21 cellular contexts compared by ENCODE assay signal in genomic region chr5:9112520-9113291, GRCh38.
A peak's percentile ranks its signal among the peaks of the same experiment; 100 is the strongest.
DNase-seq lines count a peak whose midpoint lies in the region; ATAC-seq and TF ChIP-seq lines count a peak whose summit lies in the region.
"Had no signal": no experiment of that assay in that cellular context is flagged by ENCODE, and none has a peak within 500 bp of the region (broad histone marks: within the 10 kb centered on the region; RNA-seq: fewer than 3 reads in every experiment).

No MANE protein-coding gene starts in this region.

- no peak for TF ChIP-seq RAD21 in IMR-90 (IDR thresholded peaks at IDR 0.05; ENCODE audit: low read length)

- in situ Hi-C loops in IMR-90 (cut with MboI; ENCODE audit: low sequenced_read_pairs) (no loop called here), astrocyte of the spinal cord (cut with HindIII; ENCODE audit: low sequenced_read_pairs) (no loop called here), GM13976 (cut with MboI; ENCODE audit: low sequenced_read_pairs, unreplicated experiment) (no loop called here)

- H4K5ac ChIP-seq in IMR-90 (ENCODE audit: low read depth, low read length): no peak overlapping the region

- TF ChIP-seq CTCF in IMR-90 (conservative IDR thresholded peaks at IDR 0.05; ENCODE audit: low read depth, low read length) (no peak), astrocyte of the spinal cord (IDR thresholded peaks at IDR 0.05; ENCODE audit: low read depth, low read length) (no peak), fibroblast of pulmonary artery (IDR thresholded peaks at IDR 0.05; ENCODE audit: low read length, missing control alignments) (no peak), GM13976 (IDR thresholded peaks at IDR 0.05; ENCODE audit: borderline replicate concordance, control extremely low read depth, extremely low read depth, insufficient read depth, missing control alignments) (no peak)

- H3K14ac ChIP-seq in IMR-90 (replicated peaks; ENCODE audit: low read depth, low read length): no peak overlapping the region; the same call in 1 of the 2 replicates
- no peak overlapping the region for H3K14ac ChIP-seq in neuronal stem cell (ENCODE audit: low read length)

- CTCF ChIA-PET in IMR-90 (lab: Yijun Ruan, JAX): no interaction called here

- no peak overlapping the region for H2BK12ac ChIP-seq in neuronal stem cell (ENCODE audit: low read length)

- TF ChIP-seq POLR2A in IMR-90 (IDR thresholded peaks at IDR 0.05; ENCODE audit: low read depth, low read length): no peak

- H2BK120ac ChIP-seq in IMR-90 (ENCODE audit: low read depth, low read length) (no peak overlapping the region), neuronal stem cell (ENCODE audit: low read depth, low read length) (no peak overlapping the region)

- H4K8ac ChIP-seq in IMR-90 (ENCODE audit: low read depth in 2 of 2, low read length in 2 of 2) (no peak overlapping the region), neuronal stem cell (ENCODE audit: low read depth, low read length) (no peak overlapping the region)

- H3K18ac ChIP-seq in IMR-90 (ENCODE audit: low read depth, low read length): peak overlapping the region; percentile 59; the same call in 1 of the 2 replicates
- no peak overlapping the region for H3K18ac ChIP-seq in neuronal stem cell (ENCODE audit: low read length)

- no peak overlapping the region for H2AK5ac ChIP-seq in IMR-90 (ENCODE audit: low read depth, low read length)
- H2AK5ac ChIP-seq in neuronal stem cell (ENCODE audit: low read depth, low read length): no peak overlapping the region

- no TSS peak for BruUV-seq in IMR-90 (replicated peaks; lab: Mats Ljungman, UMichigan)

- H3K36me3 ChIP-seq in IMR-90 (ENCODE audit: control insufficient read depth, insufficient read depth, low read length) (peaks cover 7% of the 10 kb centered on the region), neuronal stem cell (replicated peaks in 1 of 2; ENCODE audit: control insufficient read depth in 2 of 2, insufficient read depth in 2 of 2, low read length in 2 of 2) (peaks cover 0 to 17% of the 10 kb centered on the region in 2 donors)
- H3K36me3 ChIP-seq: transverse colon had no signal

- no peak overlapping the region for H2AK9ac ChIP-seq in IMR-90 (replicated peaks; ENCODE audit: low read depth, low read length, poor library complexity)

- H3K4ac ChIP-seq in IMR-90 (ENCODE audit: low read depth, low read length): no peak overlapping the region
- H3K4ac ChIP-seq in neuronal stem cell (ENCODE audit: low read length): no peak overlapping the region

- peaks cover 6% of the 10 kb centered on the region for H3K9me1 ChIP-seq in IMR-90 (ENCODE audit: insufficient read depth, low read length)

- intact Hi-C loops in IMR-90 (cut with micrococcal nuclease): no loop called here

- DNase-seq in IMR-90 (peak; percentile 62), astrocyte of the spinal cord (ENCODE audit: low read depth, low spot score) (peak; percentile 35), fibroblast of pulmonary artery (ENCODE audit: low read depth) (peak; percentile 13), neuronal stem cell (ENCODE audit: low spot score) (no peak), GM13976 (ENCODE audit: low spot score) (no peak)
- no peak for DNase-seq in stimulated activated CD4-positive, alpha-beta T cell treated with anti-CD3 and anti-CD28 coated beads, Interleukin-15, amount 100 ng/mL, for 24 hours
- DNase-seq: activated CD4-positive, alpha-beta T cell treated with anti-CD3 and anti-CD28 coated beads, Interleukin-2, amount 10 ng/mL, durations not matched to agents 24 days and 14 days; activated naive CD4-positive, alpha-beta T cell treated with anti-CD3 and anti-CD28 coated beads, Interleukin-2, amount 10 ng/mL, durations not matched to agents 7 days and 5 days; activated T-cell treated with anti-CD3 and anti-CD28 coated beads, Interleukin-2, amount 50 U/mL, for 72 hours; amniotic stem cell; CD4-positive, CD25-positive, alpha-beta regulatory T cell; GDM1; hippocampal formation; NCI-H1105 treated with DMSO at 0.1 percent for 48 hours; NCI-H2029; NCI-H82; posterior cingulate gyrus; transverse colon had no signal

- H3K4me3 ChIP-seq in IMR-90 (ENCODE audit: insufficient read depth, low read depth, low read length) (no peak overlapping the region), astrocyte of the spinal cord (ENCODE audit: low read depth, low read length) (no peak overlapping the region), fibroblast of pulmonary artery (replicated peaks; ENCODE audit: low read depth, low read length) (no peak overlapping the region), neuronal stem cell (ENCODE audit: low read length in 2 of 2) (no peak overlapping the region)
- H3K4me3 ChIP-seq: transverse colon had no signal

- H2BK5ac ChIP-seq in IMR-90 (ENCODE audit: low read depth, low read length, poor library complexity, severe bottlenecking): no peak overlapping the region
- H2BK5ac ChIP-seq in neuronal stem cell (ENCODE audit: low read length): no peak overlapping the region

- POLR2A ChIA-PET in IMR-90 (lab: Charles Lee; ENCODE audit: unreplicated experiment): no interaction called here

- H2BK20ac ChIP-seq in IMR-90 (ENCODE audit: low read depth, low read length): no peak overlapping the region

- no peaks in the 10 kb centered on the region for H4K20me1 ChIP-seq in IMR-90 (ENCODE audit: insufficient read depth, low read length)

- H3K27me3 ChIP-seq in IMR-90 (ENCODE audit: control insufficient read depth, insufficient read depth, low read length) (no peaks in the 10 kb centered on the region), neuronal stem cell (ENCODE audit: control insufficient read depth in 3 of 3, insufficient read depth in 3 of 3, low read depth in 1 of 3, low read length in 3 of 3) (no peaks in the 10 kb centered on the region)
- H3K27me3 ChIP-seq: transverse colon had no signal

- H3K56ac ChIP-seq in IMR-90 (ENCODE audit: extremely low read depth, insufficient read depth, low read length): no peak overlapping the region

- ATAC-seq in IMR-90 (ENCODE audit: low read depth) (no peak), GM18907 (IDR thresholded peaks at IDR 0.05; ENCODE audit: unreplicated experiment) (no peak), GM18517 (IDR thresholded peaks at IDR 0.05; ENCODE audit: unreplicated experiment) (no peak)
- ATAC-seq: activated T-cell treated with anti-CD3 and anti-CD28 coated beads, Interleukin-2, amount 50 U/mL, for 72 hours had no signal

- H3K27ac ChIP-seq in IMR-90 (ENCODE audit: insufficient read depth, low read length): no peak overlapping the region
- H3K27ac ChIP-seq in neuronal stem cell (replicated peaks; ENCODE audit: low read length): peak overlapping the region; percentile 41
- H3K27ac ChIP-seq: transverse colon, VCaP had no signal

- H3K4me1 ChIP-seq in IMR-90 (ENCODE audit: control insufficient read depth, insufficient read depth, low read length): peaks cover 2% of the 10 kb centered on the region; the same call in 1 of the 2 replicates
- H3K4me1 ChIP-seq in neuronal stem cell (ENCODE audit: control insufficient read depth in 2 of 2, insufficient read depth in 1 of 2, low read depth in 1 of 2, low read length in 2 of 2): peaks cover 10 to 12% of the 10 kb centered on the region in 2 donors
- H3K4me1 ChIP-seq: transverse colon had no signal

- H3K9me3 ChIP-seq in IMR-90 (ENCODE audit: control insufficient read depth, insufficient read depth, low read length) (peaks cover 3% of the 10 kb centered on the region; the same call in 1 of the 2 replicates), neuronal stem cell (replicated peaks in 1 of 2; ENCODE audit: control insufficient read depth in 2 of 2, insufficient read depth in 1 of 2, low read depth in 1 of 2, low read length in 2 of 2) (peaks cover 11 to 16% of the 10 kb centered on the region in 2 donors)
- H3K9me3 ChIP-seq: transverse colon had no signal

- dilution Hi-C loops in IMR-90 (cut with HindIII; ENCODE audit: low sequenced_read_pairs, unreplicated experiment): no loop called here

- H3K4me2 ChIP-seq in IMR-90 (ENCODE audit: low read depth, low read length) (no peak overlapping the region), neuronal stem cell (ENCODE audit: insufficient read depth, low read length, poor library complexity, severe bottlenecking) (no peak overlapping the region)

- H2BK15ac ChIP-seq in IMR-90 (ENCODE audit: low read depth, low read length) (0 out of 3 replicates have a peak overlapping the region, but pooled peaks have one; percentile 55), neuronal stem cell (ENCODE audit: low read length) (no peak overlapping the region)

- H3K9ac ChIP-seq in IMR-90 (ENCODE audit: low read depth, low read length) (no peak overlapping the region), neuronal stem cell (ENCODE audit: low read depth, low read length, poor library complexity) (no peak overlapping the region)

- WGBS in IMR-90 (ENCODE audit: extremely low coverage in 2 of 2, insufficient read length in 1 of 2), 2 experiments: no CpG with 5 or more reads among the region's 4 CpGs
- no CpG with 5 or more reads among the region's 4 CpGs for WGBS in neuronal stem cell (ENCODE audit: extremely low coverage in 2 of 2, insufficient read length in 2 of 2, insufficient replicate concordance in 1 of 2), 2 donors

- no peaks in the 10 kb centered on the region for H3K79me1 ChIP-seq in IMR-90 (ENCODE audit: low read depth in 1 of 2, low read length in 2 of 2)
- H3K79me1 ChIP-seq in neuronal stem cell (ENCODE audit: low read depth, low read length): no peaks in the 10 kb centered on the region

- H3K23ac ChIP-seq in IMR-90 (ENCODE audit: low read depth, low read length) (no peak overlapping the region; the same call in 1 of the 2 replicates), neuronal stem cell (ENCODE audit: low read depth, low read length, poor library complexity) (no peak overlapping the region)

- H2AFZ ChIP-seq in IMR-90 (replicated peaks; ENCODE audit: low read length, poor library complexity): no peak overlapping the region
- H2AFZ ChIP-seq in neuronal stem cell (ENCODE audit: low read length): no peak overlapping the region

- H4K91ac ChIP-seq in IMR-90 (ENCODE audit: insufficient read depth, low read depth, low read length) (no peak overlapping the region; the same call in 1 of the 2 replicates), neuronal stem cell (ENCODE audit: low read depth, low read length, poor library complexity) (no peak overlapping the region)

TF ChIP-seq in IMR-90, 13 proteins besides CTCF, POLR2A, EP300 and RAD21 (continues in another document):
- TF ChIP-seq BHLHE40 (IDR thresholded peaks at IDR 0.05; ENCODE audit: low read depth, low read length): no peak
- no peak for TF ChIP-seq SMC3 (IDR thresholded peaks at IDR 0.05; ENCODE audit: low read depth, low read length)
- TF ChIP-seq, protein P1, sequence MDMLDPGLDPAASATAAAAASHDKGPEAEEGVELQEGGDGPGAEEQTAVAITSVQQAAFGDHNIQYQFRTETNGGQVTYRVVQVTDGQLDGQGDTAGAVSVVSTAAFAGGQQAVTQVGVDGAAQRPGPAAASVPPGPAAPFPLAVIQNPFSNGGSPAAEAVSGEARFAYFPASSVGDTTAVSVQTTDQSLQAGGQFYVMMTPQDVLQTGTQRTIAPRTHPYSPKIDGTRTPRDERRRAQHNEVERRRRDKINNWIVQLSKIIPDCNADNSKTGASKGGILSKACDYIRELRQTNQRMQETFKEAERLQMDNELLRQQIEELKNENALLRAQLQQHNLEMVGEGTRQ (IDR thresholded peaks at IDR 0.05; ENCODE audit: low read depth, low read length): no peak
- no peak for TF ChIP-seq FOS (IDR thresholded peaks at IDR 0.05; ENCODE audit: low read depth, low read length)
- no peak for TF ChIP-seq MAFK (IDR thresholded peaks at IDR 0.05; ENCODE audit: low read depth, low read length)

Comparison
In these comparisons a context has a peak if more than half of its experiments do, and no peak if none do; other contexts are left out.
1. DNase-seq: peak in IMR-90 (single experiment), astrocyte of the spinal cord (single experiment) and fibroblast of pulmonary artery (single experiment); none in neuronal stem cell (single experiment), stimulated activated CD4-positive, alpha-beta T cell treated with anti-CD3 and anti-CD28 coated beads, Interleukin-15, amount 100 ng/mL, for 24 hours (single experiment) and GM13976 (single experiment).